17 cellular contexts compared by ENCODE assay signal in the genomic region with DNA sequence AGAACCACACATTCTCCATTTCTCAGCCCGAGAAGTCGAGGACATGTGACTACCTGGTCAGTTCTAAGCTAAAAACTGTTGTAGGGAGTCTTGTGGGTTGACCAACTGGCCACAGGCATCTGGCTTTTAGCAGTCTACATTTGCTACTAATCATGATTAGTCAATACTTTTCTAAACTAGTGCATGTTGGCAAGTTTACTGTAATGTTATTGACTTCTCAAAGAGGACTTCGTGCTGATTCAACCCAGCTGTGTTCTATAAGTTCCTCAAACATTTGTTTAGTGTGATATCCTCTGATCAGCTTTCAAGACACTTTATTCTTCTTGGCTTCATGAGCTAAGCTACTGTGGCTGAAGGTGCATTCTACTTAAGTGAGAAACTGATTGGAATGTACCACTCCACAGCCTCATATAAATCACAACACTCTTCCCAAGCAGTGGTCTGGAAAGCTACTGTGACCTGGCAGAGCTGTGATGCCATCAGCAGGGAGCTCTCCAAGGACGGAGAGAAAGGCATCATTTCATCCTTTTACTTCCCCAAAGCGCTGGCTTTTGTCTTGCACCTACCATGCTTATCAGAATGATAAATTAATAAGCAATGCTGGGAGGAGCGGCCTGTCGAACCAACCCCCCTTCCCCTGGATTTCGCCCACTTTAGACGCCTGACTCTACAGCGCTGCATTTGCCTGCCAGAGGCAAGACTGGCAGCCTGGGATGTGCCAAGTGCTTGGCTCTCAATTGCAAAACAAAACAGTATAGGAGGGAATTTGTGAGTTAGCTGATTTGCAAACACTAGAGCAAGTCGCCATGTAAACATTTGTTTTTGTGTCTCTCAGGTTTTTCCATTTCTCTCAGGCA.
DNase-seq lines count a peak whose midpoint lies in the region; ATAC-seq, FAIRE-seq and TF ChIP-seq lines count a peak whose summit lies in the region.
"Had no signal": no experiment of that assay in that cellular context is flagged by ENCODE, and none has a peak within 500 bp of the region (broad histone marks: within the 10 kb centered on the region; RNA-seq: fewer than 3 reads in every experiment).

No MANE protein-coding gene starts in this region.

- H2AFZ ChIP-seq in astrocyte (ENCODE audit: low read depth, low read length), result no peak overlapping the region

- TF ChIP-seq POLR2A in heart left ventricle (IDR thresholded peaks at IDR 0.05), result no peak

- peak; percentile 99 for DNase-seq in AG10803 (ENCODE audit: low read depth)
- DNase-seq in LHCN-M2 (ENCODE audit: low read depth), result peak; percentile 60
- DNase-seq in astrocyte (ENCODE audit: low read depth), result peak; percentile 99
- peak; percentile 54 for DNase-seq in kidney tubule cell (ENCODE audit: low spot score)
- DNase-seq in heart left ventricle, result no peak
- no peak for DNase-seq in 8988T
- DNase-seq: activated CD4-positive, alpha-beta T cell treated with anti-CD3 and anti-CD28 coated beads for 1 hour; activated T-cell treated with anti-CD3 and anti-CD28 coated beads, Interleukin-2, amount 50 U/mL, for 1 hour; CD8-positive, alpha-beta T cell; heart right ventricle; KBM-7; NCI-H2171; right lobe of liver had no signal

- H3K9me3 ChIP-seq in astrocyte (ENCODE audit: insufficient read depth, low read depth, low read length) (no peaks in the 10 kb centered on the region), heart left ventricle (no peaks in the 10 kb centered on the region)
- H3K9me3 ChIP-seq: heart right ventricle, right lobe of liver had no signal

- peak; percentile 76 for FAIRE-seq in astrocyte (lab: Jason Lieb, UNC)

- H3K36me3 ChIP-seq in astrocyte (ENCODE audit: insufficient read depth, low read length) (no peaks in the 10 kb centered on the region), heart left ventricle (peaks cover 0 to 30% (median 22%) of the 10 kb centered on the region in 9 donors)

- peak overlapping the region; percentile 72 for H3K4me2 ChIP-seq in astrocyte (ENCODE audit: low read length)

- intact Hi-C loops in heart left ventricle (cut with DNase I), result no loop called here

- peak overlapping the region; percentile 73 for H3K27ac ChIP-seq in astrocyte (ENCODE audit: low read depth, low read length)
- no peak overlapping the region for H3K27ac ChIP-seq in heart left ventricle
- H3K27ac ChIP-seq: right lobe of liver had no signal

- 85 to 91% (median 87%) methylated on average over 11 of the region's 11 CpGs for WGBS in heart left ventricle, 4 donors

- no peak for TF ChIP-seq CTCF in AG10803 (conservative IDR thresholded peaks at IDR 0.05; ENCODE audit: low read length)
- TF ChIP-seq CTCF in astrocyte (IDR thresholded peaks at IDR 0.05; ENCODE audit: insufficient read depth, low read depth, low read length), result no peak
- TF ChIP-seq CTCF in heart left ventricle (IDR thresholded peaks at IDR 0.05), result no peak

- peaks cover 21% of the 10 kb centered on the region for H3K4me1 ChIP-seq in astrocyte (ENCODE audit: insufficient read depth, low read length)
- H3K4me1 ChIP-seq in heart left ventricle, result peaks cover 0 to 5% (median 0%) of the 10 kb centered on the region in 12 donors
- H3K4me1 ChIP-seq: right lobe of liver had no signal

- peak overlapping the region; percentile 35 for H3K9ac ChIP-seq in astrocyte (ENCODE audit: low read length)

- peaks cover 27% of the 10 kb centered on the region for H3K4me1 Mint-ChIP-seq in astrocyte (ENCODE audit: low read depth, unreplicated experiment)
- H3K4me1 Mint-ChIP-seq: nephron had no signal

- no peak overlapping the region for H3K4me3 Mint-ChIP-seq in astrocyte (ENCODE audit: unreplicated experiment)
- H3K4me3 Mint-ChIP-seq: CD8-positive, alpha-beta T cell; nephron had no signal

- no peaks in the 10 kb centered on the region for H3K79me2 ChIP-seq in astrocyte (ENCODE audit: insufficient read depth, low read length)

- H4K20me1 ChIP-seq in astrocyte (ENCODE audit: insufficient read depth, low read length), result no peaks in the 10 kb centered on the region

- H3K27ac Mint-ChIP-seq in astrocyte (ENCODE audit: unreplicated experiment), result peak overlapping the region; percentile 77
- H3K27ac Mint-ChIP-seq: CD8-positive, alpha-beta T cell; nephron had no signal

- H3K27me3 Mint-ChIP-seq in astrocyte (ENCODE audit: low read depth, unreplicated experiment), result no peaks in the 10 kb centered on the region

- no peak overlapping the region for H3K4me3 ChIP-seq in AG10803 (ENCODE audit: low read length)
- no peak overlapping the region for H3K4me3 ChIP-seq in astrocyte (ENCODE audit: insufficient read depth, low read depth, low read length)
- H3K4me3 ChIP-seq in heart left ventricle, result no peak overlapping the region
- H3K4me3 ChIP-seq: heart right ventricle, right lobe of liver had no signal

- H3K27me3 ChIP-seq in astrocyte (ENCODE audit: insufficient read depth, low read length) (no peaks in the 10 kb centered on the region), heart left ventricle (no peaks in the 10 kb centered on the region)
- H3K27me3 ChIP-seq: heart right ventricle, right lobe of liver had no signal

- peaks cover 3% of the 10 kb centered on the region for H3K9me3 Mint-ChIP-seq in astrocyte (ENCODE audit: unreplicated experiment)
- H3K9me3 Mint-ChIP-seq: CD8-positive, alpha-beta T cell; nephron had no signal

- no peak for ATAC-seq in HG02938 (IDR thresholded peaks at IDR 0.05; ENCODE audit: unreplicated experiment)
- no peak for ATAC-seq in HG03097 (IDR thresholded peaks at IDR 0.05; ENCODE audit: low FRiP score, unreplicated experiment)
- no peak for ATAC-seq in heart left ventricle
- ATAC-seq: CD8-positive, alpha-beta T cell; left lobe of liver; right lobe of liver had no signal

- peaks cover 23% of the 10 kb centered on the region for H3K36me3 Mint-ChIP-seq in astrocyte (ENCODE audit: low read depth, unreplicated experiment)

Comparison
In these comparisons a context has a peak if more than half of its experiments do, and no peak if none do; other contexts are left out.
1. DNase-seq: peak in AG10803 (single experiment), LHCN-M2 (single experiment), astrocyte (single experiment) and kidney tubule cell (single experiment); none in heart left ventricle (0 of 5) and 8988T (single experiment).